8 cellular contexts compared by ENCODE assay signal in genomic region chr2:223944704-223945531, GRCh38. TPM values are rescaled to one million over a fixed set of nuclear protein-coding genes. Genes with fewer than 3 reads are reported as not detected.
A peak's percentile ranks its signal among the peaks of the same experiment; 100 is the strongest.
DNase-seq lines count a peak whose midpoint lies in the region; ATAC-seq, FAIRE-seq and TF ChIP-seq lines count a peak whose summit lies in the region.

WDFY1 (minus strand) TSS chr2:223945335; CDS start chr2:223945284, 51 bp downstream.

- no peak for TF ChIP-seq CTCF in transverse colon (IDR thresholded peaks at IDR 0.05)

- peak; percentile 92 for FAIRE-seq in GM12892 (lab: Jason Lieb, UNC)

- H3K4me3 ChIP-seq in transverse colon = peak within 1 kb of the TSS; percentile 91 to 98 (median 94)

- no peaks in the 10 kb centered on the region for H3K27me3 Mint-ChIP-seq in T-cell

- H3K9me3 Mint-ChIP-seq in T-cell = peaks cover 0 to 3% (median 0%) of the 10 kb centered on the region in 3 donors

- CTCF ChIA-PET in T-cell (lab: Charles Lee) = interaction anchor here (0.7 to 1.2 kb wide), 3 partner anchors 26 to 47 kb away, joined by 3 read pairs; no protein-coding TSS in a partner anchor

- no peaks in the 10 kb centered on the region for H3K36me3 ChIP-seq in transverse colon

- ATAC-seq in HG02678 (IDR thresholded peaks at IDR 0.05; ENCODE audit: unreplicated experiment) (peak; percentile 77), T-cell (replicated peaks in 1 of 4) (peak; percentile 91 to 95 (median 93))

- H3K4me1 Mint-ChIP-seq in T-cell = peaks cover 56 to 59% (median 57%) of the 10 kb centered on the region in 3 donors

- H3K4me1 ChIP-seq in transverse colon = peaks cover 10 to 44% (median 26%) of the 10 kb centered on the region in 4 donors

- peak within 1 kb of the TSS; percentile 81 to 86 for H3K27ac Mint-ChIP-seq in T-cell

- POLR2A ChIA-PET in T-cell (lab: Charles Lee) = interaction anchor here (0.5 to 1.0 kb wide), 5 partner anchors 9 to 48 kb away, joined by 3 read pairs; no protein-coding TSS in a partner anchor

- peak within 1 kb of the TSS; percentile 90 to 95 (median 91) for H3K4me3 Mint-ChIP-seq in T-cell

- peak within 1 kb of the TSS; percentile 79 for H3K27ac ChIP-seq in adipose tissue (ENCODE audit: low read depth, low read length)
- peak within 1 kb of the TSS; percentile 93 to 97 (median 94) for H3K27ac ChIP-seq in transverse colon

- H3K36me3 Mint-ChIP-seq in T-cell = peaks cover 11% of the 10 kb centered on the region

- TF ChIP-seq POLR2A in GM12892 (IDR thresholded peaks at IDR 0.05; ENCODE audit: low read depth, low read length) = peak; percentile 82
- TF ChIP-seq POLR2A in transverse colon (IDR thresholded peaks at IDR 0.05) = peak; percentile 88

- no peaks in the 10 kb centered on the region for H3K27me3 ChIP-seq in transverse colon

- in situ Hi-C loops in transverse colon (cut with MboI; ENCODE audit: low pct_ligation_motif_present in 1 of 4, low pct_unique_long_range_greater_than_20kb in 1 of 4, low sequenced_read_pairs in 3 of 4) = no loop called here

- intact Hi-C loops in cardiac septum (cut with DNase I) = loop anchor here (1.0 to 5.0 kb wide), 2 partner anchors 12 to 108 kb away; partner anchors contain the start of genes AP1S3 and MRPL44
- intact Hi-C loops in posterior cingulate gyrus (cut with DNase I) = loop anchor here (1.0 kb wide), 1 partner anchor 12 kb away; the partner anchor contains the start of gene MRPL44
- intact Hi-C loops in transverse colon (cut with DNase I; ENCODE audit: low total_unique reads) = no loop called here

- H3K9me3 ChIP-seq in transverse colon = no peaks in the 10 kb centered on the region

- no peak for TF ChIP-seq EP300 in transverse colon (IDR thresholded peaks at IDR 0.05; ENCODE audit: low read depth)

- 0 to 1% (median 1%) methylated on average over 69 to 87 of the region's 87 CpGs for WGBS in adipose tissue, 3 donors
- 1% methylated on average over 61 of the region's 87 CpGs; no CpG with 5 or more reads in 1 of the 2 donors for WGBS in transverse colon (ENCODE audit: low coverage in 1 of 2), 2 donors

- DNase-seq in GM12892 (ENCODE audit: insufficient read length) (peak; percentile 94), NCI-H1105 treated with DMSO at 0.1 percent for 48 hours (lab: John Stamatoyannopoulos, UW) (peak; percentile 74), T-cell (peak; percentile 60 to 84 (median 70)), cardiac septum (ENCODE audit: low spot score) (peak; percentile 94), posterior cingulate gyrus (peak; percentile 84 to 99 (median 92)), transverse colon (peak; percentile 92)

RNA-seq across cellular contexts. Expression of gene WDFY1, which starts in this region (rescaled TPM):
- 16.5 TPM for polyA plus RNA-seq in GM12892 (2012; ENCODE audit: missing spikeins)
- 10 to 100 TPM; 27.5 to 45.2 (median 36.6) TPM for total RNA-seq in T-cell
- 10 to 100 TPM; 10.4 to 19.1 (median 15.7) TPM for polyA plus RNA-seq in adipose tissue
- 16.4 TPM for total RNA-seq in cardiac septum
- 10 to 100 TPM; 40.4 to 99.6 (median 71.6) TPM for total RNA-seq in transverse colon

Comparison
In these comparisons a context has a peak if more than half of its experiments do, and no peak if none do; other contexts are left out.
1. Peak in every context shown above with its lines: DNase-seq, ATAC-seq, H3K4me3 ChIP-seq and H3K27ac ChIP-seq.